Comparison of ENCODE assay signal across 3 cellular contexts in genomic region chr19:32824906-32825608, GRCh38.
TF ChIP-seq lines count a peak whose summit lies in the region.

No MANE protein-coding gene starts in this region.

TF ChIP-seq in liver, 16 proteins besides CTCF, POLR2A, EP300 and RAD21:
- TF ChIP-seq HNF4A (conservative IDR thresholded peaks at IDR 0.05) (no peak), RXRA (IDR thresholded peaks at IDR 0.05) (peak in 1 of 2 donors; percentile 9), GABPA (IDR thresholded peaks at IDR 0.05 in 1 of 2, conservative IDR thresholded peaks at IDR 0.05 in 1 of 2) (no peak), FOXA2 (IDR thresholded peaks at IDR 0.05) (no peak), REST (IDR thresholded peaks at IDR 0.05) (no peak), NR2F2 (IDR thresholded peaks at IDR 0.05) (peak; percentile 20), HNF4G (IDR thresholded peaks at IDR 0.05) (no peak), MAX (IDR thresholded peaks at IDR 0.05) (peak; percentile 12), TAF1 (conservative IDR thresholded peaks at IDR 0.05) (no peak), JUND (IDR thresholded peaks at IDR 0.05) (no peak), EGR1 (IDR thresholded peaks at IDR 0.05; ENCODE audit: low read depth in 2 of 2) (no peak)

TF ChIP-seq in HepG2, 621 proteins besides CTCF, POLR2A, EP300 and RAD21:
- TF ChIP-seq ZNF619 (CRISPR knock-in tag; IDR thresholded peaks at IDR 0.05) (no peak), ZNF564 (CRISPR knock-in tag; IDR thresholded peaks at IDR 0.05) (no peak), GMEB2 (CRISPR knock-in tag; IDR thresholded peaks at IDR 0.05; ENCODE audit: low read depth) (no peak), IRF2 (CRISPR knock-in tag; IDR thresholded peaks at IDR 0.05) (no peak), ZNF256 (CRISPR knock-in tag; conservative IDR thresholded peaks at IDR 0.05) (no peak)

TF ChIP-seq in WTC11, 78 proteins besides CTCF, POLR2A, EP300 and RAD21:
- TF ChIP-seq NFE2L1 (CRISPR knock-in tag; IDR thresholded peaks at IDR 0.05) (no peak), MYBL2 (CRISPR knock-in tag; IDR thresholded peaks at IDR 0.05) (no peak), USF2 (CRISPR knock-in tag; IDR thresholded peaks at IDR 0.05) (peak; percentile 43; the same call in 1 of the 2 replicates), ZNF425 (CRISPR knock-in tag; conservative IDR thresholded peaks at IDR 0.05) (no peak), SMAD4 (CRISPR knock-in tag; IDR thresholded peaks at IDR 0.05) (no peak)
